In the genomic region with DNA sequence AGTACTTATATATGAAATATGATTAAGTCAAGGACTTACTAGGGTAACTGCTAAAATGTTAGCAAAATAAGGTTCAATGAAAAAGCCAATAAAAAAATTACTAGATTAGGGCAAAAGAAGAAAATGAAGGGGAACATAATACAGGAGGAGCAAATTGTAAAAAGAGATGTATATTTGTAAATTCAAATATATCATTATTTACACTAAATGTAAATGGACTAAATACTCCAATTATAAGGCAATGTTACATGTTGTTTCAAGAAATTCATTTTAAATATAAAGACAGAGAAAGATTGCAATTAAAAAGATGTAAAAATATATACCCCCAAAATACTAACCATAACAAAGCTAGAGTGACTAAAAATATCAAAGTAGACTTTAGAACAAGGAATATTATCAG, we compare ENCODE assay signal across 27 cellular contexts.
"Had no signal": no experiment of that assay in that cellular context is flagged by ENCODE, and none has a peak within 500 bp of the region (broad histone marks: within the 10 kb centered on the region; RNA-seq: fewer than 3 reads in every experiment).

No MANE protein-coding gene starts in this region.

- FAIRE-seq: urothelium cell line had no signal

- H3K36me3 ChIP-seq: stomach, suprapubic skin, thoracic aorta, thyroid gland, tibial artery, tibial nerve, transverse colon, upper lobe of left lung, upper lobe of right lung, uterus, vagina had no signal

- H3K9me3 ChIP-seq: testis, thyroid gland, transverse colon, vagina had no signal

- H3K4me3 ChIP-seq: stomach, suprapubic skin, testis, thoracic aorta, thyroid gland, tibial artery, tibial nerve, transverse colon, upper lobe of left lung, upper lobe of right lung, uterus, vagina had no signal

- H3K4me1 ChIP-seq: stomach, suprapubic skin, testis, thyroid gland, tibial artery, tibial nerve, transverse colon, upper lobe of left lung, upper lobe of right lung, uterus, vagina had no signal

- H3K27me3 ChIP-seq: stomach, suprapubic skin, testis, thyroid gland, tibial artery, tibial nerve, transverse colon, upper lobe of left lung, upper lobe of right lung, uterus, vagina had no signal

- H3K27ac ChIP-seq: stomach, suprapubic skin, testis, thoracic aorta, thyroid gland, tibial artery, tibial nerve, transverse colon, upper lobe of left lung, upper lobe of right lung, uterus, vagina had no signal

- DNase-seq: stimulated activated CD4-positive, alpha-beta T cell treated with anti-CD3 and anti-CD28 coated beads, Interleukin-2, amount 100 ng/mL, for 48 hours; stimulated activated CD4-positive, alpha-beta T cell treated with anti-CD3 and anti-CD28 coated beads, Interleukin-4, amount 100 ng/mL, for 1 hour; stimulated activated CD4-positive, alpha-beta T cell treated with anti-CD3 and anti-CD28 coated beads, Interleukin-4, amount 100 ng/mL, for 24 hours; stimulated activated CD4-positive, alpha-beta T cell treated with anti-CD3 and anti-CD28 coated beads, Interleukin-4, amount 100 ng/mL, for 4 hours; stimulated activated CD8-positive, alpha-beta memory T cell treated with anti-CD3 and anti-CD28 coated beads, Interleukin-4, amount 100 ng/mL, for 48 hours; stimulated activated naive B cell treated with anti-CD40 and anti-IgM and Interleukin-4, amounts not matched to agents 10 μg/mL and 1 μg/mL and 100 μg/mL, for 72 hours; stimulated activated naive CD4-positive, alpha-beta T cell; stimulated activated naive CD4-positive, alpha-beta T cell treated with Interleukin-2 at 50 U/mL for 16 hours; stimulated activated naive CD8-positive, alpha-beta T cell treated with anti-CD3 and anti-CD28 coated beads, Interleukin-15, amount 100 ng/mL, for 72 hours; stimulated activated naive CD8-positive, alpha-beta T cell treated with anti-CD3 and anti-CD28 coated beads, Interleukin-15, Interleukin-2, amounts not matched to agents 100 U/mL and 50 U/mL, for 24 hours; stomach; substantia nigra; testis; thyroid gland; tibial artery; transverse colon; trophoblast cell; upper lobe of left lung; upper lobe of right lung; uterus had no signal

- ATAC-seq: stimulated activated effector memory CD8-positive, alpha-beta T cell treated with anti-CD3 and anti-CD28 coated beads, Interleukin-12 subunit alpha, Interleukin-12 subunit beta, amount 100 ng/mL, for 72 hours; stimulated activated memory B cell treated with anti-CD40 and anti-IgM and Interleukin-4, amounts not matched to agents 10 μg/mL and 1 μg/mL and 100 μg/mL, for 72 hours; stimulated activated naive B cell treated with anti-CD40 and anti-IgM and Interleukin-4, amounts not matched to agents 10 μg/mL and 1 μg/mL and 100 μg/mL, for 72 hours; stimulated activated naive CD8-positive, alpha-beta T cell treated with anti-CD3 and anti-CD28 coated beads, Interleukin-15, amount 100 ng/mL, for 72 hours; stimulated activated naive CD8-positive, alpha-beta T cell treated with anti-CD3 and anti-CD28 coated beads, Interleukin-15, Interleukin-2, amounts not matched to agents 100 U/mL and 50 U/mL, for 24 hours; upper lobe of right lung had no signal
